ENCODE assay signal across 1 cellular context in the genomic region with DNA sequence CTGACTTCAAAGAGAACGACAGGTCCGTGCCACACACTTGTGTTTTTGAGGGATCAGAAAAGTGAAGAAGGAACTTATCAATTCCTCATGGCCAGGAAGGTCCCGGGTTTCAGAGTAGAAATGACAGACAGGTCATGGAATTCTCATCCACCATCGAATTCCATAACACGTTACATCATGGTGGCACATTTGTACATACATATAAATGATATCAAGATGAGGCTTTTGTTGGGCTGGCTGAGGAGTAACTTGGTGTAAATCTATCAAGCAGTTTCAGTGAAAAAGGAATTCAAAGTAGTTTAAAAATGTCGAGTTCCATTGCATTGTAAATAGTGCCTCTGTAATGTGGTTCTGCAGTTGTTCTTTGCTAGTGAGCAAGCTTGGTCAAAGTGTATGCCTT.
TF ChIP-seq lines count a peak whose summit lies in the region.

No MANE protein-coding gene starts in this region.

TF ChIP-seq in WTC11, 78 proteins besides CTCF, POLR2A, EP300 and RAD21:
- TF ChIP-seq, protein P1, sequence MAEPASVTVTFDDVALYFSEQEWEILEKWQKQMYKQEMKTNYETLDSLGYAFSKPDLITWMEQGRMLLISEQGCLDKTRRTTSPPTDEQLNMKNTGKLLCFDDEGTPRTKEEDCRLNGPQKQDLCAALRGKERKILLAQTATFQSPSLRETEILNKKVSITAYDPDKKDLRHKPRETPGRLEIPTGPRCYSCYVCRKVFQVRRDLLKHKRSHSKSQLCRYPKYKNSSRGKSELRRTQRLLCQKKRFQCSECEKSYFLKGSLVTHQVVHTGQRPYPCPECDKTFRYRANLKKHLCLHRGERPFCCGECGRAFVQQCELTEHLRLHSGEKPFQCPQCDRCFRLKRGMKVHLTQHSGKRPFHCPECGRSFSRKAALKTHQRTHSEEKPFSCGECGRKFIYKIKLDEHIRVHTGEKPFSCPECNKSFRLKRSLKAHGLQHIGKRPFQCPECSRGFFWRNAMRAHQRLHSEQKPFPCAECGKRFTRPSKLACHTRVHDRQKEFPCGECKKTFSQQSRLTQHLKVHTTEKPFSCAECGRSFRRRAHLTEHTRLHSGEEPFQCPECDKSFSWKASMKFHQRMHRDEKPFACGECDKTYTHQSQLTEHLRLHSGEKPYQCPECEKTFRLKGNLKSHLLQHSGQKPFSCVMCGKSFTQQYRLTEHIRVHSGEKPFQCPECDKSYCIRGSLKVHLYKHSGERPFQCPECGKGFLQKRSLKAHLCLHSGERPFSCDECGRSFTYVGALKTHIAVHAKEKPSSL (CRISPR knock-in tag; conservative IDR thresholded peaks at IDR 0.05) = no peak
- TF ChIP-seq ZNF219 (CRISPR knock-in tag; IDR thresholded peaks at IDR 0.05; ENCODE audit: borderline replicate concordance) = no peak
- TF ChIP-seq ZNF416 (CRISPR knock-in tag; IDR thresholded peaks at IDR 0.05) = no peak
- TF ChIP-seq, protein P2, sequence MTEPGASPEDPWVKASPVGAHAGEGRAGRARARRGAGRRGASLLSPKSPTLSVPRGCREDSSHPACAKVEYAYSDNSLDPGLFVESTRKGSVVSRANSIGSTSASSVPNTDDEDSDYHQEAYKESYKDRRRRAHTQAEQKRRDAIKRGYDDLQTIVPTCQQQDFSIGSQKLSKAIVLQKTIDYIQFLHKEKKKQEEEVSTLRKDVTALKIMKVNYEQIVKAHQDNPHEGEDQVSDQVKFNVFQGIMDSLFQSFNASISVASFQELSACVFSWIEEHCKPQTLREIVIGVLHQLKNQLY (CRISPR knock-in tag; IDR thresholded peaks at IDR 0.05) = no peak
- TF ChIP-seq NFATC4 (CRISPR knock-in tag; IDR thresholded peaks at IDR 0.05) = no peak
- TF ChIP-seq ESRRA (CRISPR knock-in tag; IDR thresholded peaks at IDR 0.05; ENCODE audit: borderline replicate concordance) = no peak
- TF ChIP-seq, protein P3, sequence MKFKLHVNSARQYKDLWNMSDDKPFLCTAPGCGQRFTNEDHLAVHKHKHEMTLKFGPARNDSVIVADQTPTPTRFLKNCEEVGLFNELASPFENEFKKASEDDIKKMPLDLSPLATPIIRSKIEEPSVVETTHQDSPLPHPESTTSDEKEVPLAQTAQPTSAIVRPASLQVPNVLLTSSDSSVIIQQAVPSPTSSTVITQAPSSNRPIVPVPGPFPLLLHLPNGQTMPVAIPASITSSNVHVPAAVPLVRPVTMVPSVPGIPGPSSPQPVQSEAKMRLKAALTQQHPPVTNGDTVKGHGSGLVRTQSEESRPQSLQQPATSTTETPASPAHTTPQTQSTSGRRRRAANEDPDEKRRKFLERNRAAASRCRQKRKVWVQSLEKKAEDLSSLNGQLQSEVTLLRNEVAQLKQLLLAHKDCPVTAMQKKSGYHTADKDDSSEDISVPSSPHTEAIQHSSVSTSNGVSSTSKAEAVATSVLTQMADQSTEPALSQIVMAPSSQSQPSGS (CRISPR knock-in tag; IDR thresholded peaks at IDR 0.05; ENCODE audit: borderline replicate concordance, low read depth) = no peak
- TF ChIP-seq, protein P4, sequence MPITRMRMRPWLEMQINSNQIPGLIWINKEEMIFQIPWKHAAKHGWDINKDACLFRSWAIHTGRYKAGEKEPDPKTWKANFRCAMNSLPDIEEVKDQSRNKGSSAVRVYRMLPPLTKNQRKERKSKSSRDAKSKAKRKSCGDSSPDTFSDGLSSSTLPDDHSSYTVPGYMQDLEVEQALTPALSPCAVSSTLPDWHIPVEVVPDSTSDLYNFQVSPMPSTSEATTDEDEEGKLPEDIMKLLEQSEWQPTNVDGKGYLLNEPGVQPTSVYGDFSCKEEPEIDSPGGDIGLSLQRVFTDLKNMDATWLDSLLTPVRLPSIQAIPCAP (CRISPR knock-in tag; IDR thresholded peaks at IDR 0.05) = no peak
- TF ChIP-seq ZBTB21 (CRISPR knock-in tag; IDR thresholded peaks at IDR 0.05; ENCODE audit: borderline replicate concordance) = no peak
- TF ChIP-seq ZNF263 (CRISPR knock-in tag; IDR thresholded peaks at IDR 0.05; ENCODE audit: low read depth) = no peak
- TF ChIP-seq, protein P5, sequence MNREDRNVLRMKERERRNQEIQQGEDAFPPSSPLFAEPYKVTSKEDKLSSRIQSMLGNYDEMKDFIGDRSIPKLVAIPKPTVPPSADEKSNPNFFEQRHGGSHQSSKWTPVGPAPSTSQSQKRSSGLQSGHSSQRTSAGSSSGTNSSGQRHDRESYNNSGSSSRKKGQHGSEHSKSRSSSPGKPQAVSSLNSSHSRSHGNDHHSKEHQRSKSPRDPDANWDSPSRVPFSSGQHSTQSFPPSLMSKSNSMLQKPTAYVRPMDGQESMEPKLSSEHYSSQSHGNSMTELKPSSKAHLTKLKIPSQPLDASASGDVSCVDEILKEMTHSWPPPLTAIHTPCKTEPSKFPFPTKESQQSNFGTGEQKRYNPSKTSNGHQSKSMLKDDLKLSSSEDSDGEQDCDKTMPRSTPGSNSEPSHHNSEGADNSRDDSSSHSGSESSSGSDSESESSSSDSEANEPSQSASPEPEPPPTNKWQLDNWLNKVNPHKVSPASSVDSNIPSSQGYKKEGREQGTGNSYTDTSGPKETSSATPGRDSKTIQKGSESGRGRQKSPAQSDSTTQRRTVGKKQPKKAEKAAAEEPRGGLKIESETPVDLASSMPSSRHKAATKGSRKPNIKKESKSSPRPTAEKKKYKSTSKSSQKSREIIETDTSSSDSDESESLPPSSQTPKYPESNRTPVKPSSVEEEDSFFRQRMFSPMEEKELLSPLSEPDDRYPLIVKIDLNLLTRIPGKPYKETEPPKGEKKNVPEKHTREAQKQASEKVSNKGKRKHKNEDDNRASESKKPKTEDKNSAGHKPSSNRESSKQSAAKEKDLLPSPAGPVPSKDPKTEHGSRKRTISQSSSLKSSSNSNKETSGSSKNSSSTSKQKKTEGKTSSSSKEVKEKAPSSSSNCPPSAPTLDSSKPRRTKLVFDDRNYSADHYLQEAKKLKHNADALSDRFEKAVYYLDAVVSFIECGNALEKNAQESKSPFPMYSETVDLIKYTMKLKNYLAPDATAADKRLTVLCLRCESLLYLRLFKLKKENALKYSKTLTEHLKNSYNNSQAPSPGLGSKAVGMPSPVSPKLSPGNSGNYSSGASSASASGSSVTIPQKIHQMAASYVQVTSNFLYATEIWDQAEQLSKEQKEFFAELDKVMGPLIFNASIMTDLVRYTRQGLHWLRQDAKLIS (CRISPR knock-in tag; IDR thresholded peaks at IDR 0.05; ENCODE audit: borderline replicate concordance) = no peak
- TF ChIP-seq, protein P6, sequence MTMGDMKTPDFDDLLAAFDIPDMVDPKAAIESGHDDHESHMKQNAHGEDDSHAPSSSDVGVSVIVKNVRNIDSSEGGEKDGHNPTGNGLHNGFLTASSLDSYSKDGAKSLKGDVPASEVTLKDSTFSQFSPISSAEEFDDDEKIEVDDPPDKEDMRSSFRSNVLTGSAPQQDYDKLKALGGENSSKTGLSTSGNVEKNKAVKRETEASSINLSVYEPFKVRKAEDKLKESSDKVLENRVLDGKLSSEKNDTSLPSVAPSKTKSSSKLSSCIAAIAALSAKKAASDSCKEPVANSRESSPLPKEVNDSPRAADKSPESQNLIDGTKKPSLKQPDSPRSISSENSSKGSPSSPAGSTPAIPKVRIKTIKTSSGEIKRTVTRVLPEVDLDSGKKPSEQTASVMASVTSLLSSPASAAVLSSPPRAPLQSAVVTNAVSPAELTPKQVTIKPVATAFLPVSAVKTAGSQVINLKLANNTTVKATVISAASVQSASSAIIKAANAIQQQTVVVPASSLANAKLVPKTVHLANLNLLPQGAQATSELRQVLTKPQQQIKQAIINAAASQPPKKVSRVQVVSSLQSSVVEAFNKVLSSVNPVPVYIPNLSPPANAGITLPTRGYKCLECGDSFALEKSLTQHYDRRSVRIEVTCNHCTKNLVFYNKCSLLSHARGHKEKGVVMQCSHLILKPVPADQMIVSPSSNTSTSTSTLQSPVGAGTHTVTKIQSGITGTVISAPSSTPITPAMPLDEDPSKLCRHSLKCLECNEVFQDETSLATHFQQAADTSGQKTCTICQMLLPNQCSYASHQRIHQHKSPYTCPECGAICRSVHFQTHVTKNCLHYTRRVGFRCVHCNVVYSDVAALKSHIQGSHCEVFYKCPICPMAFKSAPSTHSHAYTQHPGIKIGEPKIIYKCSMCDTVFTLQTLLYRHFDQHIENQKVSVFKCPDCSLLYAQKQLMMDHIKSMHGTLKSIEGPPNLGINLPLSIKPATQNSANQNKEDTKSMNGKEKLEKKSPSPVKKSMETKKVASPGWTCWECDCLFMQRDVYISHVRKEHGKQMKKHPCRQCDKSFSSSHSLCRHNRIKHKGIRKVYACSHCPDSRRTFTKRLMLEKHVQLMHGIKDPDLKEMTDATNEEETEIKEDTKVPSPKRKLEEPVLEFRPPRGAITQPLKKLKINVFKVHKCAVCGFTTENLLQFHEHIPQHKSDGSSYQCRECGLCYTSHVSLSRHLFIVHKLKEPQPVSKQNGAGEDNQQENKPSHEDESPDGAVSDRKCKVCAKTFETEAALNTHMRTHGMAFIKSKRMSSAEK (CRISPR knock-in tag; IDR thresholded peaks at IDR 0.05; ENCODE audit: borderline replicate concordance) = no peak
- TF ChIP-seq OVOL2 (CRISPR knock-in tag; IDR thresholded peaks at IDR 0.05; ENCODE audit: borderline replicate concordance) = no peak
TF ChIP-seq in WTC11: peak in this region for 0.
